In genomic region chr13:110772091-110772984, GRCh38 we compare ENCODE assay signal across 23 cellular contexts.
"Had no signal": no experiment of that assay in that cellular context is flagged by ENCODE, and none has a peak within 500 bp of the region (broad histone marks: within the 10 kb centered on the region; RNA-seq: fewer than 3 reads in every experiment).

No MANE protein-coding gene starts in this region.

- H3K4me1 ChIP-seq: ascending aorta, body of pancreas had no signal

- H3K36me3 ChIP-seq: ascending aorta had no signal

- H3K27me3 ChIP-seq: ascending aorta, body of pancreas had no signal

- H3K27ac ChIP-seq: ascending aorta, body of pancreas had no signal

- H3K4me3 ChIP-seq: ascending aorta, body of pancreas had no signal

- FAIRE-seq: bronchial epithelial cell, RCC 7860 had no signal

- H3K9me3 ChIP-seq: ascending aorta, body of pancreas had no signal

- DNase-seq: activated B cell treated with CpG ODN at 0.5 μM for 24 hours; activated CD4-positive, alpha-beta T cell treated with anti-CD3 and anti-CD28 coated beads for 1 hour; activated CD4-positive, alpha-beta T cell treated with anti-CD3 and anti-CD28 coated beads, Interleukin-2, amount 10 ng/mL, durations not matched to agents 24 days and 14 days; activated CD4-positive, alpha-beta T cell treated with anti-CD3 and anti-CD28 coated beads, Interleukin-2, amount 50 U/mL, for 48 hours; activated CD8-positive, alpha-beta memory T cell treated with anti-CD3 and anti-CD28 coated beads, Interleukin-2, amount 10 ng/mL, durations not matched to agents 7 days and 5 days; activated effector memory CD4-positive, alpha-beta T cell treated with Interleukin-2 at 50 U/mL for 16 hours; activated naive CD4-positive, alpha-beta T cell; activated T-cell treated with anti-CD3 and anti-CD28 coated beads, Interleukin-2, amount 50 U/mL, for 24 hours; body of pancreas; KG1; MM.1S; NCI-H1105 treated with DMSO at 0.1 percent for 48 hours; NCI-H1436 treated with DMSO at 0.1 percent for 48 hours; NCI-H187; NCI-H2081; NCI-H510A treated with DMSO at 0.1 percent for 48 hours; PC-3; SIG-M5; T-helper 17 cell; T-helper 9 cell had no signal

- ATAC-seq: activated CD8-positive, alpha-beta memory T cell treated with anti-CD3 and anti-CD28 coated beads, Interleukin-2, amount 10 ng/mL, durations not matched to agents 7 days and 5 days; body of pancreas; PC-3; T-helper 17 cell had no signal
